17 cellular contexts compared by ENCODE assay signal in the genomic region with DNA sequence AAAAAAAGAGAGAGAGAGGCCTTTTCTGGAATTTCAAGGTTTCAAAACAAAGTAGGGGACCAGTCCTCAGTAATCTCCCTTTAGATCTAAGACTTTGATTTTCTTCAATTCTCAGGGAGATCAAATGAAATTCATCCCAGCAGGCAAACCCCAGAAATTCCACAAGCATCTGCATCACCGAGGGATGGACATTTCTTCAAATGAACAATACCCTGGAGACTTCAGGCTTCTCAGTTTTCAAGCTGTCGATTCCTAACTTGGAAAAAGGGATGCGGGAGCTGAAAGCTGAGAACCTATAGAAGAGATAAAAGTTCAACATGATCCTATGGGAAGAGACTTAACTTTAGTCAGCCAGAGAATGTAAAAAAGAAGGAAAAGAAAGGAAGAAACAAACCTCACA.
"Had no signal": no experiment of that assay in that cellular context is flagged by ENCODE, and none has a peak within 500 bp of the region (broad histone marks: within the 10 kb centered on the region; RNA-seq: fewer than 3 reads in every experiment).

No MANE protein-coding gene starts in this region.

- H3K4me1 ChIP-seq: adrenal gland, testis, upper lobe of right lung had no signal

- H3K36me3 ChIP-seq: adrenal gland, esophagus muscularis mucosa, right atrium auricular region, stomach, upper lobe of right lung, WERI-Rb-1 had no signal

- H3K4me3 ChIP-seq: adrenal gland, esophagus muscularis mucosa, mucosa of descending colon, right atrium auricular region, stomach, testis, upper lobe of right lung had no signal

- H3K27me3 ChIP-seq: esophagus muscularis mucosa, right atrium auricular region, stomach, testis, upper lobe of right lung had no signal

- DNase-seq: activated CD4-positive, alpha-beta T cell treated with anti-CD3 and anti-CD28 coated beads for 1 hour; activated CD4-positive, alpha-beta T cell treated with anti-CD3 and anti-CD28 coated beads, Interleukin-2, amount 50 U/mL, for 4 hours; activated gamma-delta T cell; adrenal gland; cerebellar nuclear complex; effector CD8-positive, alpha-beta T cell; mucosa of descending colon; naive thymus-derived CD8-positive, alpha-beta T cell; small intestine; stimulated activated CD4-positive, alpha-beta T cell treated with anti-CD3 and anti-CD28 coated beads, Interleukin-4, amount 100 ng/mL, for 1 hour; stomach; testis; upper lobe of right lung; WERI-Rb-1 had no signal

- ATAC-seq: mucosa of descending colon; naive thymus-derived CD8-positive, alpha-beta T cell; stimulated activated effector memory CD8-positive, alpha-beta T cell treated with anti-CD3 and anti-CD28 coated beads, Interleukin-12 subunit alpha, Interleukin-12 subunit beta, amount 100 ng/mL, for 72 hours had no signal

- H3K9me3 ChIP-seq: adrenal gland, esophagus muscularis mucosa, mucosa of descending colon, right atrium auricular region, stomach, testis, upper lobe of right lung had no signal

- H3K27ac ChIP-seq: adrenal gland, right atrium auricular region, stomach, testis, upper lobe of right lung, WERI-Rb-1 had no signal
